23 cellular contexts compared by ENCODE assay signal in genomic region chr1:164703971-164704411, GRCh38.
A peak's percentile ranks its signal among the peaks of the same experiment; 100 is the strongest.
DNase-seq lines count a peak whose midpoint lies in the region; ATAC-seq and TF ChIP-seq lines count a peak whose summit lies in the region.
"Had no signal": no experiment of that assay in that cellular context is flagged by ENCODE, and none has a peak within 500 bp of the region (broad histone marks: within the 10 kb centered on the region; RNA-seq: fewer than 3 reads in every experiment).

No MANE protein-coding gene starts in this region.

- intact Hi-C loops in body of pancreas (cut with DNase I): no loop called here
- intact Hi-C loops in stomach (cut with DNase I; ENCODE audit: low total_unique reads): no loop called here
- intact Hi-C loops in esophagus squamous epithelium (cut with DNase I): no loop called here

- H3K9me3 ChIP-seq in body of pancreas (no peaks in the 10 kb centered on the region), mucosa of rectum (ENCODE audit: control insufficient read depth in 2 of 2, low read length in 2 of 2) (no peaks in the 10 kb centered on the region), stomach (no peaks in the 10 kb centered on the region), esophagus squamous epithelium (no peaks in the 10 kb centered on the region)
- H3K9me3 ChIP-seq: ovary, SJCRH30 had no signal

- WGBS in body of pancreas, 2 donors: 50 to 69% methylated on average over 1 of the region's 1 CpG
- 79 to 96% (median 89%) methylated on average over 1 of the region's 1 CpG for WGBS in stomach, 5 donors
- WGBS in esophagus squamous epithelium, 2 donors: 81 to 100% methylated on average over 1 of the region's 1 CpG

- H3K4me1 ChIP-seq in body of pancreas (peaks cover 81% of the 10 kb centered on the region), mucosa of rectum (ENCODE audit: control insufficient read depth in 2 of 2, insufficient read depth in 2 of 2, low read length in 2 of 2) (peaks cover 29 to 51% of the 10 kb centered on the region in 2 donors), stomach (peaks cover 26 to 87% (median 49%) of the 10 kb centered on the region in 4 donors), esophagus squamous epithelium (peaks cover 8 to 91% (median 46%) of the 10 kb centered on the region in 3 donors)

- no peak overlapping the region for H3K9ac ChIP-seq in mucosa of rectum (ENCODE audit: low read depth in 1 of 2, low read length in 2 of 2)

- TF ChIP-seq POLR2A in body of pancreas (IDR thresholded peaks at IDR 0.05) (no peak), stomach (IDR thresholded peaks at IDR 0.05) (no peak), esophagus squamous epithelium (IDR thresholded peaks at IDR 0.05) (no peak)

- no peak for TF ChIP-seq EP300 in stomach (IDR thresholded peaks at IDR 0.05)

- no peak overlapping the region for H3K27ac Mint-ChIP-seq in natural killer cell treated with Interleukin-12 subunit alpha and Interleukin-12 subunit beta and Interleukin-15 and Interleukin-18, amount 100 ng/mL, for 72 hours
- H3K27ac Mint-ChIP-seq: endodermal cell; naive thymus-derived CD4-positive, alpha-beta T cell had no signal

- H3K4me3 ChIP-seq in LNCaP clone FGC (ENCODE audit: low read depth, low read length) (no peak overlapping the region), body of pancreas (no peak overlapping the region), mucosa of rectum (ENCODE audit: low read length in 2 of 2) (peak overlapping the region in 1 of 2 donors; percentile 21), stomach (no peak overlapping the region), esophagus squamous epithelium (no peak overlapping the region)
- H3K4me3 ChIP-seq: ovary, SJCRH30 had no signal

- H3K36me3 ChIP-seq in body of pancreas (replicated peaks in 1 of 2; ENCODE audit: insufficient read depth in 1 of 2, low read depth in 2 of 2) (no peaks in the 10 kb centered on the region), mucosa of rectum (ENCODE audit: control insufficient read depth in 2 of 2, insufficient read depth in 2 of 2, low read length in 2 of 2) (no peaks in the 10 kb centered on the region), stomach (no peaks in the 10 kb centered on the region), esophagus squamous epithelium (no peaks in the 10 kb centered on the region)
- H3K36me3 ChIP-seq: ovary, SJCRH30 had no signal

- H3K27ac ChIP-seq in body of pancreas (peak overlapping the region; percentile 34 to 61 (median 58)), mucosa of rectum (ENCODE audit: low read depth in 2 of 2, low read length in 2 of 2) (peak overlapping the region; percentile 8 to 26), stomach (peak overlapping the region in 4 of 5 donors; percentile 27 to 81 (median 53)), esophagus squamous epithelium (peak overlapping the region in 1 of 4 donors; percentile 16)
- H3K27ac ChIP-seq: ovary, SJCRH30 had no signal

- no peak overlapping the region for H3K4me3 Mint-ChIP-seq in natural killer cell treated with Interleukin-12 subunit alpha and Interleukin-12 subunit beta and Interleukin-15 and Interleukin-18, amount 100 ng/mL, for 72 hours
- H3K4me3 Mint-ChIP-seq: activated T-cell treated with anti-CD3 and anti-CD28 coated beads, Interleukin-2, amount 50 U/mL, for 4 hours; endodermal cell; H9; naive thymus-derived CD4-positive, alpha-beta T cell had no signal

- ATAC-seq in body of pancreas: no peak
- ATAC-seq in natural killer cell treated with Interleukin-12 subunit alpha and Interleukin-12 subunit beta and Interleukin-15 and Interleukin-18, amount 100 ng/mL, for 72 hours: no peak
- ATAC-seq: activated T-cell treated with anti-CD3 and anti-CD28 coated beads, Interleukin-2, amount 50 U/mL, for 4 hours; naive thymus-derived CD4-positive, alpha-beta T cell had no signal

- no peaks in the 10 kb centered on the region for H3K36me3 Mint-ChIP-seq in natural killer cell treated with Interleukin-12 subunit alpha and Interleukin-12 subunit beta and Interleukin-15 and Interleukin-18, amount 100 ng/mL, for 72 hours
- H3K36me3 Mint-ChIP-seq: naive thymus-derived CD4-positive, alpha-beta T cell had no signal

- peaks cover 15% of the 10 kb centered on the region in 2 donors for H3K4me1 Mint-ChIP-seq in natural killer cell treated with Interleukin-12 subunit alpha and Interleukin-12 subunit beta and Interleukin-15 and Interleukin-18, amount 100 ng/mL, for 72 hours (ENCODE audit: low read depth in 2 of 2)
- H3K4me1 Mint-ChIP-seq: naive thymus-derived CD4-positive, alpha-beta T cell had no signal

- TF ChIP-seq CTCF in LNCaP clone FGC (IDR thresholded peaks at IDR 0.05; ENCODE audit: control insufficient read depth, extremely low read depth, insufficient read depth) (no peak), body of pancreas (IDR thresholded peaks at IDR 0.05) (no peak), stomach (IDR thresholded peaks at IDR 0.05) (no peak), esophagus squamous epithelium (IDR thresholded peaks at IDR 0.05) (no peak)

- H3K27me3 Mint-ChIP-seq in natural killer cell treated with Interleukin-12 subunit alpha and Interleukin-12 subunit beta and Interleukin-15 and Interleukin-18, amount 100 ng/mL, for 72 hours: peaks cover 11 to 15% of the 10 kb centered on the region in 2 donors

- peak; percentile 80 for DNase-seq in LNCaP clone FGC (ENCODE audit: low read depth)
- DNase-seq in body of pancreas: no peak
- no peak for DNase-seq in stomach
- no peak for DNase-seq in activated CD8-positive, alpha-beta memory T cell treated with anti-CD3 and anti-CD28 coated beads for 24 hours
- no peak for DNase-seq in activated CD4-positive, alpha-beta T cell treated with anti-CD3 and anti-CD28 coated beads for 1 hour
- DNase-seq in esophagus squamous epithelium (lab: John Stamatoyannopoulos, UW): no peak
- no peak for DNase-seq in natural killer cell treated with Interleukin-12 subunit alpha and Interleukin-12 subunit beta and Interleukin-15 and Interleukin-18, amount 100 ng/mL, for 72 hours (ENCODE audit: low spot score)
- DNase-seq: activated CD4-positive, alpha-beta T cell treated with anti-CD3 and anti-CD28 coated beads for 4 hours; activated naive CD4-positive, alpha-beta T cell treated with Interleukin-2 at 50 U/mL for 16 hours; activated T-cell treated with anti-CD3 and anti-CD28 coated beads, Interleukin-2, amount 50 U/mL, for 4 hours; amniotic stem cell; Calu3; cortex of kidney; endodermal cell; H9; mesenchymal stem cell; naive thymus-derived CD4-positive, alpha-beta T cell; NCI-H187; NCI-H526 treated with DMSO at 0.1 percent for 48 hours; ovary; SJCRH30; stimulated activated CD4-positive, alpha-beta T cell treated with anti-CD3 and anti-CD28 coated beads, Interleukin-15, amount 100 ng/mL, for 24 hours had no signal

- H3K27me3 ChIP-seq in body of pancreas (no peaks in the 10 kb centered on the region), mucosa of rectum (ENCODE audit: control insufficient read depth in 2 of 2, insufficient read depth in 2 of 2, low read length in 2 of 2) (no peaks in the 10 kb centered on the region), stomach (no peaks in the 10 kb centered on the region), esophagus squamous epithelium (no peaks in the 10 kb centered on the region)
- H3K27me3 ChIP-seq: ovary, SJCRH30 had no signal

- no peaks in the 10 kb centered on the region for H3K9me3 Mint-ChIP-seq in natural killer cell treated with Interleukin-12 subunit alpha and Interleukin-12 subunit beta and Interleukin-15 and Interleukin-18, amount 100 ng/mL, for 72 hours
- H3K9me3 Mint-ChIP-seq: activated T-cell treated with anti-CD3 and anti-CD28 coated beads, Interleukin-2, amount 50 U/mL, for 4 hours; endodermal cell; H9 had no signal
